In genomic region chr20:32190608-32191415, GRCh38 we compare ENCODE assay signal across 1 cellular context.
TF ChIP-seq lines count a peak whose summit lies in the region.

No MANE protein-coding gene starts in this region.

TF ChIP-seq in H1, 55 proteins besides CTCF, POLR2A, EP300 and RAD21 (continued from another document):
- TF ChIP-seq SP4 (IDR thresholded peaks at IDR 0.05; ENCODE audit: low read length): no peak
- TF ChIP-seq RFX5 (IDR thresholded peaks at IDR 0.05; ENCODE audit: borderline replicate concordance, low read depth, low read length): peak; percentile 29; the same call in 1 of the 2 replicates
- no peak for TF ChIP-seq SIRT6 (IDR thresholded peaks at IDR 0.05; ENCODE audit: low read length)
- no peak for TF ChIP-seq CHD2 (IDR thresholded peaks at IDR 0.05; ENCODE audit: low read length)
